In the genomic region with DNA sequence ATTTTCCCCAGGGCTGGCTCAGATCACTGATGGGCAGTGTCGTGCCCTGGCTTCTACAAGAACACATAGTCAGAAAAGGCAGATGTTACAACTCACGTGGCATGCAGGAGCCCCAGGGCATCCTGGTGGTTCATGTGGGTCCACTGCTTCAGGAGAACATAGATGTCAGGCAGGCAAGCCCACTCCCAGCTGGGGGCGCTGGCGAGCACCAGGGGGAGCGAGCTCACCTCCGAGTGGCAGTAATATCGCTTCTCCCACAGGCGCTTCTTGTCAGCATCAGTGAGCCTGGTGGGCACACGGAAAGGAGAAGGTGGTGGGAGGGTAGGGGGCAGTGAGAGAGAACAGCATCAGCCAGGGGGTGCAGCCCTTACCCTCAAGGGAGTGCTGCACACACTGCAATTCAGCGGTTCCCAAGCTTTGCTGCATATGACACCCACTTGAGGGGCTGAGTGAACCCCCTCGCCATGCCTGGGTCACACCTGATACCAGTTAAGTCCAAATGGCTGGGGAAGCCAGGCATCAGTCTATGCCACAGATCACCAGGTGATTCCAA, we compare ENCODE assay signal across 7 cellular contexts. TPM values are rescaled to one million over a fixed set of nuclear protein-coding genes. Genes with fewer than 3 reads are reported as not detected.
A peak's percentile ranks its signal among the peaks of the same experiment; 100 is the strongest.
DNase-seq lines count a peak whose midpoint lies in the region; ATAC-seq and TF ChIP-seq lines count a peak whose summit lies in the region.

No MANE protein-coding gene starts in this region.

- peak in 1 of 2 donors; percentile 2 for ATAC-seq in natural killer cell treated with Interleukin-12 subunit alpha and Interleukin-12 subunit beta and Interleukin-15 and Interleukin-18, amount 100 ng/mL, for 72 hours
- no peak for ATAC-seq in HG02884 (IDR thresholded peaks at IDR 0.05; ENCODE audit: unreplicated experiment)

- no peak overlapping the region for H3K4me3 Mint-ChIP-seq in brain
- H3K4me3 Mint-ChIP-seq in natural killer cell treated with Interleukin-12 subunit alpha and Interleukin-12 subunit beta and Interleukin-15 and Interleukin-18, amount 100 ng/mL, for 72 hours, result no peak overlapping the region

- no peaks in the 10 kb centered on the region for H3K27me3 ChIP-seq in HL-60 (ENCODE audit: insufficient read depth, poor library complexity, severe bottlenecking)

- peak overlapping the region in 3 of 5 experiments; percentile 91 to 96 (median 92) for H3K27ac Mint-ChIP-seq in brain
- H3K27ac Mint-ChIP-seq in natural killer cell treated with Interleukin-12 subunit alpha and Interleukin-12 subunit beta and Interleukin-15 and Interleukin-18, amount 100 ng/mL, for 72 hours, result peak overlapping the region; percentile 68 to 96

- no peaks in the 10 kb centered on the region for H3K9me3 Mint-ChIP-seq in brain
- no peaks in the 10 kb centered on the region for H3K9me3 Mint-ChIP-seq in natural killer cell treated with Interleukin-12 subunit alpha and Interleukin-12 subunit beta and Interleukin-15 and Interleukin-18, amount 100 ng/mL, for 72 hours

- H3K36me3 Mint-ChIP-seq in brain, result peaks cover 88% of the 10 kb centered on the region
- H3K36me3 Mint-ChIP-seq in natural killer cell treated with Interleukin-12 subunit alpha and Interleukin-12 subunit beta and Interleukin-15 and Interleukin-18, amount 100 ng/mL, for 72 hours, result peaks cover 4% of the 10 kb centered on the region

- H3K27ac ChIP-seq in HL-60 (replicated peaks), result no peak overlapping the region

- no peaks in the 10 kb centered on the region for H3K27me3 Mint-ChIP-seq in brain
- H3K27me3 Mint-ChIP-seq in natural killer cell treated with Interleukin-12 subunit alpha and Interleukin-12 subunit beta and Interleukin-15 and Interleukin-18, amount 100 ng/mL, for 72 hours, result no peaks in the 10 kb centered on the region

- peaks cover 17% of the 10 kb centered on the region for H3K4me1 Mint-ChIP-seq in brain
- H3K4me1 Mint-ChIP-seq in natural killer cell treated with Interleukin-12 subunit alpha and Interleukin-12 subunit beta and Interleukin-15 and Interleukin-18, amount 100 ng/mL, for 72 hours (ENCODE audit: low read depth in 2 of 2), result peaks cover 5 to 18% of the 10 kb centered on the region in 2 donors

- no peak overlapping the region for H3K4me3 ChIP-seq in HL-60 (replicated peaks; ENCODE audit: insufficient read depth, low read length)

- DNase-seq in GM03348 (ENCODE audit: low spot score) (peak; percentile 61), HL-60 (ENCODE audit: low read depth in 1 of 2, low spot score in 1 of 2) (peak in 1 of 2 experiments; percentile 58), T follicular helper cell (ENCODE audit: low read depth) (peak; percentile 27), NCI-H1930 (lab: John Stamatoyannopoulos, UW) (no peak)
- peak; percentile 61 for DNase-seq in natural killer cell treated with Interleukin-12 subunit alpha and Interleukin-12 subunit beta and Interleukin-15 and Interleukin-18, amount 100 ng/mL, for 72 hours (ENCODE audit: low spot score)

- TF ChIP-seq CTCF in HL-60 (IDR thresholded peaks at IDR 0.05; ENCODE audit: insufficient read depth, low read length) (peak; percentile 48), brain (conservative IDR thresholded peaks at IDR 0.05) (no peak)

RNA-seq across cellular contexts. Expression of a gene that starts 34.3 kb away (rescaled TPM):
- 11.4 TPM for polyA plus RNA-seq in brain (ENCODE audit: insufficient read depth, low read depth, low replicate concordance)
- total RNA-seq in natural killer cell treated with Interleukin-12 subunit alpha and Interleukin-12 subunit beta and Interleukin-15 and Interleukin-18, amount 100 ng/mL, for 72 hours, result 10 to 100 TPM; 93.1 to 98.6 TPM

RNA-seq across cellular contexts. Expression of a gene that starts 48.7 kb away (rescaled TPM):
- 15.6 TPM for polyA plus RNA-seq in brain (ENCODE audit: insufficient read depth, low read depth, low replicate concordance)
- 10 to 100 TPM; 14.2 to 28.7 TPM for total RNA-seq in natural killer cell treated with Interleukin-12 subunit alpha and Interleukin-12 subunit beta and Interleukin-15 and Interleukin-18, amount 100 ng/mL, for 72 hours

Comparison
In these comparisons a context has a peak if more than half of its experiments do, and no peak if none do; other contexts are left out.
1. DNase-seq: peak in GM03348 (single experiment), T follicular helper cell (single experiment) and natural killer cell treated with Interleukin-12 subunit alpha and Interleukin-12 subunit beta and Interleukin-15 and Interleukin-18, amount 100 ng/mL, for 72 hours (single experiment); none in NCI-H1930 (0 of 2).